Comparison of ENCODE assay signal across 13 cellular contexts in genomic region chr2:16718551-16719404, GRCh38.
"Had no signal": no experiment of that assay in that cellular context is flagged by ENCODE, and none has a peak within 500 bp of the region (broad histone marks: within the 10 kb centered on the region; RNA-seq: fewer than 3 reads in every experiment).

No MANE protein-coding gene starts in this region.

- H3K36me3 ChIP-seq: neural progenitor cell, pancreas had no signal

- H3K27ac Mint-ChIP-seq: activated CD4-positive, alpha-beta T cell treated with anti-CD3 and anti-CD28 coated beads, Interleukin-2, amount 10 ng/mL, durations not matched to agents 24 days and 14 days; activated T-helper 1 cell treated with anti-CD3 and anti-CD28 coated beads, Interleukin-12 subunit alpha, Interleukin-12 subunit beta, Interleukin-2, Interleukin-4 antibody, amounts not matched to agents 30 ng/mL and 10 ng/mL and 1 ng/mL, durations not matched to agents 14 hours and 24 hours and 36 hours; neural progenitor cell; T-helper 1 cell treated with Interleukin-12 subunit alpha and Interleukin-12 subunit beta and Interleukin-4 antibody, amounts not matched to agents 30 μg/mL and 1 μg/mL, for 36 hours; WTC11 had no signal

- H3K9ac ChIP-seq: neural progenitor cell had no signal

- H3K4me3 Mint-ChIP-seq: activated CD4-positive, alpha-beta T cell treated with anti-CD3 and anti-CD28 coated beads, Interleukin-2, amount 10 ng/mL, durations not matched to agents 24 days and 14 days; activated T-helper 1 cell treated with anti-CD3 and anti-CD28 coated beads, Interleukin-12 subunit alpha, Interleukin-12 subunit beta, Interleukin-2, Interleukin-4 antibody, amounts not matched to agents 30 ng/mL and 10 ng/mL and 1 ng/mL, durations not matched to agents 14 hours and 24 hours and 36 hours; dendritic cell treated with granulocyte-macrophage colony-stimulating factor and Interleukin-4, amounts not matched to agents 40 ng/mL and 50 ng/mL, for 4 days; neural progenitor cell; T-helper 1 cell treated with Interleukin-12 subunit alpha and Interleukin-12 subunit beta and Interleukin-4 antibody, amounts not matched to agents 30 μg/mL and 1 μg/mL, for 36 hours; WTC11 had no signal

- H3K9me3 ChIP-seq: pancreas had no signal

- H3K27me3 ChIP-seq: neural progenitor cell had no signal

- H3K4me1 Mint-ChIP-seq: activated CD4-positive, alpha-beta T cell treated with anti-CD3 and anti-CD28 coated beads, Interleukin-2, amount 10 ng/mL, durations not matched to agents 24 days and 14 days; neural progenitor cell had no signal

- H3K4me1 ChIP-seq: neural progenitor cell, pancreas had no signal

- ATAC-seq: pancreas, WTC11 had no signal

- FAIRE-seq: pancreas, small intestine had no signal

- DNase-seq: activated CD4-positive, alpha-beta T cell treated with anti-CD3 and anti-CD28 coated beads, Interleukin-2, amount 10 ng/mL, durations not matched to agents 24 days and 14 days; activated naive CD4-positive, alpha-beta T cell; central memory CD4-positive, alpha-beta T cell; mesenchymal stem cell; pancreas; retina; small intestine; trophoblast cell had no signal

- H3K4me3 ChIP-seq: neural progenitor cell, pancreas had no signal

- H3K9me3 Mint-ChIP-seq: activated CD4-positive, alpha-beta T cell treated with anti-CD3 and anti-CD28 coated beads, Interleukin-2, amount 10 ng/mL, durations not matched to agents 24 days and 14 days; activated T-helper 1 cell treated with anti-CD3 and anti-CD28 coated beads, Interleukin-12 subunit alpha, Interleukin-12 subunit beta, Interleukin-2, Interleukin-4 antibody, amounts not matched to agents 30 ng/mL and 10 ng/mL and 1 ng/mL, durations not matched to agents 14 hours and 24 hours and 36 hours; neural progenitor cell; T-helper 1 cell treated with Interleukin-12 subunit alpha and Interleukin-12 subunit beta and Interleukin-4 antibody, amounts not matched to agents 30 μg/mL and 1 μg/mL, for 36 hours; WTC11 had no signal

- H3K27me3 Mint-ChIP-seq: dendritic cell treated with granulocyte-macrophage colony-stimulating factor and Interleukin-4, amounts not matched to agents 40 ng/mL and 50 ng/mL, for 4 days had no signal

- H3K27ac ChIP-seq: neural progenitor cell, pancreas had no signal

- H3K36me3 Mint-ChIP-seq: neural progenitor cell, WTC11 had no signal
